8 cellular contexts compared by ENCODE assay signal in the genomic region with DNA sequence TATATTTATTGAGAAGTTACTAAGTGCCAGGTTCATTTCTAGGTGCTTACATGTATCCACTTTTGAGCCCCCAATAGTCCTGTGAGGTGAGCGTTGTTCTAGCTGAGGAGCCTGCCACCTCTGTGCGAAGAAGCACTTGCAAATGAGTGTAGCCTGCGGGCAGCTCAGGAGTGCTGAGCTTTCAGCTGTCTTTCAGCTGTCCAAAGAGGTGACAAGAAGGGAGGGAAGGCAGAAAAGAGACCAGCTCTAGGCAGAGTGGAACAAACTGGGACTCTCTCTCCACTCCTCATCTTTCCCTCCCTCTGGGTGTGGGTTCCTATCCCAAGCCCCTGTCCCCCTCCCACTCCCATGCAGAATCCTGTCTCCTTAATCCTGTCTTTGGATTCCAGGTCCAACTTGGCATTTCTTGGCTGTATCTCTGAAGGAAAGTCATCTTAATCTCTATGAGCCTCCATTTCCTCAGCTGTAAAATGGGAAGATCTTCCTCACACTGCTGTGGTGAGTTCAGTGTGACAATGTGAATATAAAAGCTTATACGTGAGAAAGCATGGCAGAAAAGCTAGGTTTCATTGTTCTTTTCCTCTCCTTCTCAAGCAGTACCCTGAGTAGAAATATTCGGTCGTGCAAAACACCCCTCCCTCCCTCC. TPM values are rescaled to one million over a fixed set of nuclear protein-coding genes. Genes with fewer than 3 reads are reported as not detected.
DNase-seq lines count a peak whose midpoint lies in the region; ATAC-seq and TF ChIP-seq lines count a peak whose summit lies in the region.

No MANE protein-coding gene starts in this region.

- H3K36me3 ChIP-seq in DOHH2 (ENCODE audit: control insufficient read depth, low read length), result peaks cover 19% of the 10 kb centered on the region
- H3K36me3 ChIP-seq in naive thymus-derived CD4-positive, alpha-beta T cell (ENCODE audit: control insufficient read depth in 2 of 3, insufficient read depth in 3 of 3, low read length in 3 of 3), result no peaks in the 10 kb centered on the region

- no peaks in the 10 kb centered on the region for H3K27me3 ChIP-seq in DOHH2 (ENCODE audit: control insufficient read depth, low read length)
- H3K27me3 ChIP-seq in naive thymus-derived CD4-positive, alpha-beta T cell (ENCODE audit: control insufficient read depth in 2 of 2, insufficient read depth in 2 of 2, low read length in 2 of 2), result no peaks in the 10 kb centered on the region

- no peaks in the 10 kb centered on the region for H3K9me3 Mint-ChIP-seq in activated CD8-positive, alpha-beta T cell treated with anti-CD3 and anti-CD28 coated beads, Interleukin-2, amount 10 ng/mL, durations not matched to agents 7 days and 5 days (ENCODE audit: insufficient read depth)
- H3K9me3 Mint-ChIP-seq in naive thymus-derived CD4-positive, alpha-beta T cell, result peaks cover 0 to 2% (median 0%) of the 10 kb centered on the region in 11 donors

- peak overlapping the region; percentile 48 for H3K4me3 ChIP-seq in DOHH2 (ENCODE audit: low read length)
- no peak overlapping the region for H3K4me3 ChIP-seq in naive thymus-derived CD4-positive, alpha-beta T cell (ENCODE audit: low read length)

- no peaks in the 10 kb centered on the region for H3K27me3 Mint-ChIP-seq in activated CD8-positive, alpha-beta T cell treated with anti-CD3 and anti-CD28 coated beads, Interleukin-2, amount 10 ng/mL, durations not matched to agents 7 days and 5 days (ENCODE audit: low read depth)
- no peaks in the 10 kb centered on the region for H3K27me3 Mint-ChIP-seq in naive thymus-derived CD4-positive, alpha-beta T cell

- H3K79me2 ChIP-seq in DOHH2 (ENCODE audit: control insufficient read depth, low read length), result peaks cover 20% of the 10 kb centered on the region

- intact Hi-C loops in naive thymus-derived CD4-positive, alpha-beta T cell (cut with micrococcal nuclease), result loop anchor here (1.0 to 10.0 kb wide), 7 partner anchors 60 to 361 kb away; no protein-coding TSS in a partner anchor

- H3K4me3 Mint-ChIP-seq in activated CD8-positive, alpha-beta T cell treated with anti-CD3 and anti-CD28 coated beads, Interleukin-2, amount 10 ng/mL, durations not matched to agents 7 days and 5 days, result no peak overlapping the region
- peak overlapping the region in 4 of 10 donors; percentile 60 to 69 (median 66) for H3K4me3 Mint-ChIP-seq in naive thymus-derived CD4-positive, alpha-beta T cell

- H3K4me1 Mint-ChIP-seq in activated CD8-positive, alpha-beta T cell treated with anti-CD3 and anti-CD28 coated beads, Interleukin-2, amount 10 ng/mL, durations not matched to agents 7 days and 5 days (ENCODE audit: low read depth), result peaks cover 72% of the 10 kb centered on the region
- H3K4me1 Mint-ChIP-seq in naive thymus-derived CD4-positive, alpha-beta T cell, result peaks cover 34 to 70% (median 60%) of the 10 kb centered on the region in 7 donors

- H3F3A ChIP-seq in DOHH2 (ENCODE audit: control insufficient read depth, insufficient read depth), result peaks cover 41% of the 10 kb centered on the region

- TF ChIP-seq CTCF in DOHH2 (IDR thresholded peaks at IDR 0.05; ENCODE audit: low read depth, low read length, poor library complexity, severe bottlenecking), result no peak

- H3K27ac ChIP-seq in DOHH2 (ENCODE audit: low read depth, low read length), result peak overlapping the region; percentile 93
- H3K27ac ChIP-seq in naive thymus-derived CD4-positive, alpha-beta T cell (ENCODE audit: low read depth, low read length), result no peak overlapping the region

- H3K9me3 ChIP-seq in DOHH2 (ENCODE audit: control insufficient read depth, insufficient read depth, low read length), result no peaks in the 10 kb centered on the region
- no peaks in the 10 kb centered on the region for H3K9me3 ChIP-seq in naive thymus-derived CD4-positive, alpha-beta T cell (ENCODE audit: control insufficient read depth in 2 of 3, low read length in 3 of 3)

- H3K4me1 ChIP-seq in DOHH2 (ENCODE audit: control insufficient read depth, low read length), result peaks cover 85% of the 10 kb centered on the region
- peaks cover 42 to 52% of the 10 kb centered on the region in 2 donors for H3K4me1 ChIP-seq in naive thymus-derived CD4-positive, alpha-beta T cell (ENCODE audit: control insufficient read depth in 2 of 2, insufficient read depth in 2 of 2, low read length in 2 of 2)

- H3K4me2 ChIP-seq in DOHH2 (ENCODE audit: low read length), result peak overlapping the region; percentile 65

- POLR2A ChIA-PET in activated CD8-positive, alpha-beta T cell treated with anti-CD3 and anti-CD28 coated beads, Interleukin-2, amount 10 ng/mL, durations not matched to agents 7 days and 5 days (lab: Charles Lee), result interaction anchor here (1.0 to 1.5 kb wide), 2 partner anchors 61 to 116 kb away, joined by 4 to 9 read pairs; a partner anchor contains a TSS
- POLR2A ChIA-PET in naive thymus-derived CD4-positive, alpha-beta T cell (lab: Charles Lee), result interaction anchor here (0.6 to 1.4 kb wide), 3 partner anchors 8 to 64 kb away, joined by 3 to 5 read pairs (median 4); no protein-coding TSS in a partner anchor

- H3K36me3 Mint-ChIP-seq in activated CD8-positive, alpha-beta T cell treated with anti-CD3 and anti-CD28 coated beads, Interleukin-2, amount 10 ng/mL, durations not matched to agents 7 days and 5 days (ENCODE audit: low read depth), result peaks cover 20% of the 10 kb centered on the region
- peaks cover 0 to 17% (median 0%) of the 10 kb centered on the region in 5 donors for H3K36me3 Mint-ChIP-seq in naive thymus-derived CD4-positive, alpha-beta T cell

- peak overlapping the region; percentile 53 for H3K27ac Mint-ChIP-seq in activated CD8-positive, alpha-beta T cell treated with anti-CD3 and anti-CD28 coated beads, Interleukin-2, amount 10 ng/mL, durations not matched to agents 7 days and 5 days
- peak overlapping the region; percentile 34 to 88 (median 73) for H3K27ac Mint-ChIP-seq in naive thymus-derived CD4-positive, alpha-beta T cell

- H3K9me2 ChIP-seq in DOHH2 (replicated peaks; ENCODE audit: control insufficient read depth, low read length), result no peaks in the 10 kb centered on the region

- no peak for DNase-seq in activated CD8-positive, alpha-beta T cell treated with anti-CD3 and anti-CD28 coated beads, Interleukin-2, amount 10 ng/mL, durations not matched to agents 7 days and 5 days
- no peak for DNase-seq in naive thymus-derived CD4-positive, alpha-beta T cell
- no peak for DNase-seq in COLO668 (lab: John Stamatoyannopoulos, UW; ENCODE audit: unreplicated experiment)
- DNase-seq in effector CD8-positive, alpha-beta T cell (lab: John Stamatoyannopoulos, UW), result no peak
- no peak for DNase-seq in NCI-H1930 (lab: John Stamatoyannopoulos, UW)
- no peak for DNase-seq in SW 1271 (lab: John Stamatoyannopoulos, UW)

- CTCF ChIA-PET in activated CD8-positive, alpha-beta T cell treated with anti-CD3 and anti-CD28 coated beads, Interleukin-2, amount 10 ng/mL, durations not matched to agents 7 days and 5 days (lab: Charles Lee), result interaction anchor here (0.6 to 8.5 kb wide), 52 partner anchors 8 to 360 kb away, joined by 3 to 366 read pairs (median 4); a partner anchor contains a TSS
- CTCF ChIA-PET in naive thymus-derived CD4-positive, alpha-beta T cell (lab: Charles Lee), result interaction anchor here (0.6 to 5.3 kb wide), 15 partner anchors 10 to 386 kb away, joined by 3 to 69 read pairs (median 3); a partner anchor contains a TSS

- ATAC-seq in HG02870 (IDR thresholded peaks at IDR 0.05; ENCODE audit: unreplicated experiment), result peak; percentile 20
- peak; percentile 4 for ATAC-seq in activated CD8-positive, alpha-beta T cell treated with anti-CD3 and anti-CD28 coated beads, Interleukin-2, amount 10 ng/mL, durations not matched to agents 7 days and 5 days
- ATAC-seq in naive thymus-derived CD4-positive, alpha-beta T cell, result no peak

- H4K20me1 ChIP-seq in DOHH2 (ENCODE audit: control insufficient read depth, insufficient read depth, low read depth, low read length), result no peaks in the 10 kb centered on the region

RNA-seq across cellular contexts. Expression of a gene that starts 6.7 kb away (rescaled TPM):
- 100 to 1,000 TPM; 178 to 182 TPM for total RNA-seq in activated CD8-positive, alpha-beta T cell treated with anti-CD3 and anti-CD28 coated beads, Interleukin-2, amount 10 ng/mL, durations not matched to agents 7 days and 5 days
- total RNA-seq in naive thymus-derived CD4-positive, alpha-beta T cell, result 100 to 1,000 TPM in 4 of 5 experiments, 10 to 100 TPM in 1; 92.1 to 157 (median 111) TPM
- polyA plus RNA-seq in naive thymus-derived CD4-positive, alpha-beta T cell, result 100 to 1,000 TPM; 787 to 963 TPM
